1 cellular context compared by ENCODE assay signal in the genomic region with DNA sequence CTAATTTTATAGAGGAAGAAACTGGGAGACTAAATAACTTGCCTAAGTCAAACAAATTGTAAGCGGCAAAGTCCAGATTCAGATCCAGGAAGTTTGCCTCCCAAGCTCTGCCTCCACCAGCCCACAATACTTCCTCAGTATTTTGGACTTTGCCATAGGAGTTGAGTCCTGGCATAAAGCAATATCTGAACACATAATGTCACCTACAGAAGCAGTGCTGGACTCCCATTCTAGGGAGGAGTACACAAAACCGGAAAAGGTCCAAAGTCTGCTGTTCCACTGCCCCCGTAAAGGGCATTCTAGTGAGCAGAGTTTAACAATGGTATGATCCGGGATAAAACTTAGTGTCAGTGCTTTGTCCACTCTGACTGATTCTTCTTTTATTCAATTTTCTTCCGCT.
TF ChIP-seq lines count a peak whose summit lies in the region.

No MANE protein-coding gene starts in this region.

TF ChIP-seq in HepG2, 621 proteins besides CTCF, POLR2A, EP300 and RAD21 (continued from another document and continues in another):
- TF ChIP-seq MAZ (IDR thresholded peaks at IDR 0.05; ENCODE audit: borderline replicate concordance, low read depth, low read length) (no peak), MAZ (CRISPR knock-in tag; IDR thresholded peaks at IDR 0.05; ENCODE audit: low read depth) (no peak), SAP130 (CRISPR knock-in tag; IDR thresholded peaks at IDR 0.05; ENCODE audit: low read depth) (peak; percentile 61), MIXL1 (CRISPR knock-in tag; IDR thresholded peaks at IDR 0.05) (no peak), XRCC5 (optimal IDR thresholded peaks at IDR 0.05; ENCODE audit: low read length) (peak; percentile 25), FOXJ3 (CRISPR knock-in tag; IDR thresholded peaks at IDR 0.05; ENCODE audit: borderline replicate concordance) (peak; percentile 28; the same call in 1 of the 2 replicates), NFKBIZ (CRISPR knock-in tag; IDR thresholded peaks at IDR 0.05) (no peak), BHLHE40 (IDR thresholded peaks at IDR 0.05; ENCODE audit: low read length) (no peak), BRD4 (CRISPR knock-in tag; IDR thresholded peaks at IDR 0.05) (no peak), ZNF468 (CRISPR knock-in tag; IDR thresholded peaks at IDR 0.05) (no peak), ZNF333 (CRISPR knock-in tag; IDR thresholded peaks at IDR 0.05; ENCODE audit: borderline replicate concordance) (no peak), ZBTB38 (CRISPR knock-in tag; IDR thresholded peaks at IDR 0.05) (no peak), HMGA1 (CRISPR knock-in tag; conservative IDR thresholded peaks at IDR 0.05) (no peak), NCOA1 (CRISPR knock-in tag; IDR thresholded peaks at IDR 0.05) (no peak), HNRNPLL (IDR thresholded peaks at IDR 0.05; ENCODE audit: low read depth, low read length, poor library complexity, severe bottlenecking) (no peak), CREM (IDR thresholded peaks at IDR 0.05) (no peak), CREM (CRISPR knock-in tag; IDR thresholded peaks at IDR 0.05) (no peak), REL (CRISPR knock-in tag; conservative IDR thresholded peaks at IDR 0.05) (no peak), NFIB (CRISPR knock-in tag; IDR thresholded peaks at IDR 0.05; ENCODE audit: borderline replicate concordance) (no peak), FOXP1 (IDR thresholded peaks at IDR 0.05) (no peak), FOXP1 (CRISPR knock-in tag; IDR thresholded peaks at IDR 0.05) (0 out of 2 replicates have a peak, but pooled peaks have one; percentile 27), CBX5 (CRISPR knock-in tag; IDR thresholded peaks at IDR 0.05; ENCODE audit: borderline replicate concordance) (no peak), ZNF615 (CRISPR knock-in tag; IDR thresholded peaks at IDR 0.05; ENCODE audit: borderline replicate concordance) (no peak), SNAI1 (CRISPR knock-in tag; IDR thresholded peaks at IDR 0.05; ENCODE audit: borderline replicate concordance) (no peak), MAF1 (CRISPR knock-in tag; IDR thresholded peaks at IDR 0.05; ENCODE audit: borderline replicate concordance) (no peak), HNF4A (CRISPR knock-in tag; IDR thresholded peaks at IDR 0.05) (peak; percentile 94), GTF2F1 (IDR thresholded peaks at IDR 0.05; ENCODE audit: low read length) (no peak), ZNF747 (CRISPR knock-in tag; IDR thresholded peaks at IDR 0.05; ENCODE audit: borderline replicate concordance) (no peak), ARNT (IDR thresholded peaks at IDR 0.05) (no peak), ZBTB7A (CRISPR knock-in tag; IDR thresholded peaks at IDR 0.05) (no peak), ZNF430 (CRISPR knock-in tag; IDR thresholded peaks at IDR 0.05) (no peak), TMF1 (CRISPR knock-in tag; IDR thresholded peaks at IDR 0.05; ENCODE audit: low read depth) (no peak), IRX3 (CRISPR knock-in tag; IDR thresholded peaks at IDR 0.05; ENCODE audit: borderline replicate concordance, low read depth) (no peak), ZNF652 (CRISPR knock-in tag; IDR thresholded peaks at IDR 0.05; ENCODE audit: borderline replicate concordance, low read depth) (no peak), BCL6 (CRISPR knock-in tag; IDR thresholded peaks at IDR 0.05) (0 out of 2 replicates have a peak, but pooled peaks have one; percentile 15), CEBPB (IDR thresholded peaks at IDR 0.05; ENCODE audit: borderline replicate concordance, low read depth, low read length) (no peak)
- TF ChIP-seq, protein P1, sequence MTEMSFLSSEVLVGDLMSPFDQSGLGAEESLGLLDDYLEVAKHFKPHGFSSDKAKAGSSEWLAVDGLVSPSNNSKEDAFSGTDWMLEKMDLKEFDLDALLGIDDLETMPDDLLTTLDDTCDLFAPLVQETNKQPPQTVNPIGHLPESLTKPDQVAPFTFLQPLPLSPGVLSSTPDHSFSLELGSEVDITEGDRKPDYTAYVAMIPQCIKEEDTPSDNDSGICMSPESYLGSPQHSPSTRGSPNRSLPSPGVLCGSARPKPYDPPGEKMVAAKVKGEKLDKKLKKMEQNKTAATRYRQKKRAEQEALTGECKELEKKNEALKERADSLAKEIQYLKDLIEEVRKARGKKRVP (CRISPR knock-in tag; IDR thresholded peaks at IDR 0.05): no peak
- TF ChIP-seq, protein P2, sequence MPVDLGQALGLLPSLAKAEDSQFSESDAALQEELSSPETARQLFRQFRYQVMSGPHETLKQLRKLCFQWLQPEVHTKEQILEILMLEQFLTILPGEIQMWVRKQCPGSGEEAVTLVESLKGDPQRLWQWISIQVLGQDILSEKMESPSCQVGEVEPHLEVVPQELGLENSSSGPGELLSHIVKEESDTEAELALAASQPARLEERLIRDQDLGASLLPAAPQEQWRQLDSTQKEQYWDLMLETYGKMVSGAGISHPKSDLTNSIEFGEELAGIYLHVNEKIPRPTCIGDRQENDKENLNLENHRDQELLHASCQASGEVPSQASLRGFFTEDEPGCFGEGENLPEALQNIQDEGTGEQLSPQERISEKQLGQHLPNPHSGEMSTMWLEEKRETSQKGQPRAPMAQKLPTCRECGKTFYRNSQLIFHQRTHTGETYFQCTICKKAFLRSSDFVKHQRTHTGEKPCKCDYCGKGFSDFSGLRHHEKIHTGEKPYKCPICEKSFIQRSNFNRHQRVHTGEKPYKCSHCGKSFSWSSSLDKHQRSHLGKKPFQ (CRISPR knock-in tag; IDR thresholded peaks at IDR 0.05; ENCODE audit: insufficient replicate concordance): no peak
- TF ChIP-seq, protein P3, sequence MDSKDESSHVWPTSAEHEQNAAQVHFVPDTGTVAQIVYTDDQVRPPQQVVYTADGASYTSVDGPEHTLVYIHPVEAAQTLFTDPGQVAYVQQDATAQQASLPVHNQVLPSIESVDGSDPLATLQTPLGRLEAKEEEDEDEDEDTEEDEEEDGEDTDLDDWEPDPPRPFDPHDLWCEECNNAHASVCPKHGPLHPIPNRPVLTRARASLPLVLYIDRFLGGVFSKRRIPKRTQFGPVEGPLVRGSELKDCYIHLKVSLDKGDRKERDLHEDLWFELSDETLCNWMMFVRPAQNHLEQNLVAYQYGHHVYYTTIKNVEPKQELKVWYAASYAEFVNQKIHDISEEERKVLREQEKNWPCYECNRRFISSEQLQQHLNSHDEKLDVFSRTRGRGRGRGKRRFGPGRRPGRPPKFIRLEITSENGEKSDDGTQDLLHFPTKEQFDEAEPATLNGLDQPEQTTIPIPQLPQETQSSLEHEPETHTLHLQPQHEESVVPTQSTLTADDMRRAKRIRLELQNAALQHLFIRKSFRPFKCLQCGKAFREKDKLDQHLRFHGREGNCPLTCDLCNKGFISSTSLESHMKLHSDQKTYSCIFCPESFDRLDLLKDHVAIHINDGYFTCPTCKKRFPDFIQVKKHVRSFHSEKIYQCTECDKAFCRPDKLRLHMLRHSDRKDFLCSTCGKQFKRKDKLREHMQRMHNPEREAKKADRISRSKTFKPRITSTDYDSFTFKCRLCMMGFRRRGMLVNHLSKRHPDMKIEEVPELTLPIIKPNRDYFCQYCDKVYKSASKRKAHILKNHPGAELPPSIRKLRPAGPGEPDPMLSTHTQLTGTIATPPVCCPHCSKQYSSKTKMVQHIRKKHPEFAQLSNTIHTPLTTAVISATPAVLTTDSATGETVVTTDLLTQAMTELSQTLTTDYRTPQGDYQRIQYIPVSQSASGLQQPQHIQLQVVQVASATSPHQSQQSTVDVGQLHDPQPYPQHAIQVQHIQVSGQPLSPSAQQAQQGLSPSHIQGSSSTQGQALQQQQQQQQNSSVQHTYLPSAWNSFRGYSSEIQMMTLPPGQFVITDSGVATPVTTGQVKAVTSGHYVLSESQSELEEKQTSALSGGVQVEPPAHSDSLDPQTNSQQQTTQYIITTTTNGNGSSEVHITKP (CRISPR knock-in tag; IDR thresholded peaks at IDR 0.05; ENCODE audit: low read depth): peak; percentile 97
- TF ChIP-seq, protein P4, sequence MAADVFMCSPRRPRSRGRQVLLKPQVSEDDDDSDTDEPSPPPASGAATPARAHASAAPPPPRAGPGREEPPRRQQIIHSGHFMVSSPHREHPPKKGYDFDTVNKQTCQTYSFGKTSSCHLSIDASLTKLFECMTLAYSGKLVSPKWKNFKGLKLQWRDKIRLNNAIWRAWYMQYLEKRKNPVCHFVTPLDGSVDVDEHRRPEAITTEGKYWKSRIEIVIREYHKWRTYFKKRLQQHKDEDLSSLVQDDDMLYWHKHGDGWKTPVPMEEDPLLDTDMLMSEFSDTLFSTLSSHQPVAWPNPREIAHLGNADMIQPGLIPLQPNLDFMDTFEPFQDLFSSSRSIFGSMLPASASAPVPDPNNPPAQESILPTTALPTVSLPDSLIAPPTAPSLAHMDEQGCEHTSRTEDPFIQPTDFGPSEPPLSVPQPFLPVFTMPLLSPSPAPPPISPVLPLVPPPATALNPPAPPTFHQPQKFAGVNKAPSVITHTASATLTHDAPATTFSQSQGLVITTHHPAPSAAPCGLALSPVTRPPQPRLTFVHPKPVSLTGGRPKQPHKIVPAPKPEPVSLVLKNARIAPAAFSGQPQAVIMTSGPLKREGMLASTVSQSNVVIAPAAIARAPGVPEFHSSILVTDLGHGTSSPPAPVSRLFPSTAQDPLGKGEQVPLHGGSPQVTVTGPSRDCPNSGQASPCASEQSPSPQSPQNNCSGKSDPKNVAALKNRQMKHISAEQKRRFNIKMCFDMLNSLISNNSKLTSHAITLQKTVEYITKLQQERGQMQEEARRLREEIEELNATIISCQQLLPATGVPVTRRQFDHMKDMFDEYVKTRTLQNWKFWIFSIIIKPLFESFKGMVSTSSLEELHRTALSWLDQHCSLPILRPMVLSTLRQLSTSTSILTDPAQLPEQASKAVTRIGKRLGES (CRISPR knock-in tag; IDR thresholded peaks at IDR 0.05; ENCODE audit: borderline replicate concordance): no peak
- TF ChIP-seq, protein P5, sequence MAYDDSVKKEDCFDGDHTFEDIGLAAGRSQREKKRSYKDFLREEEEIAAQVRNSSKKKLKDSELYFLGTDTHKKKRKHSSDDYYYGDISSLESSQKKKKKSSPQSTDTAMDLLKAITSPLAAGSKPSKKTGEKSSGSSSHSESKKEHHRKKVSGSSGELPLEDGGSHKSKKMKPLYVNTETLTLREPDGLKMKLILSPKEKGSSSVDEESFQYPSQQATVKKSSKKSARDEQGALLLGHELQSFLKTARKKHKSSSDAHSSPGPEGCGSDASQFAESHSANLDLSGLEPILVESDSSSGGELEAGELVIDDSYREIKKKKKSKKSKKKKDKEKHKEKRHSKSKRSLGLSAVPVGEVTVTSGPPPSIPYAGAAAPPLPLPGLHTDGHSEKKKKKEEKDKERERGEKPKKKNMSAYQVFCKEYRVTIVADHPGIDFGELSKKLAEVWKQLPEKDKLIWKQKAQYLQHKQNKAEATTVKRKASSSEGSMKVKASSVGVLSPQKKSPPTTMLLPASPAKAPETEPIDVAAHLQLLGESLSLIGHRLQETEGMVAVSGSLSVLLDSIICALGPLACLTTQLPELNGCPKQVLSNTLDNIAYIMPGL (CRISPR knock-in tag; IDR thresholded peaks at IDR 0.05; ENCODE audit: borderline replicate concordance in 1 of 2, low read depth in 1 of 2): no peak
- TF ChIP-seq, protein P6, sequence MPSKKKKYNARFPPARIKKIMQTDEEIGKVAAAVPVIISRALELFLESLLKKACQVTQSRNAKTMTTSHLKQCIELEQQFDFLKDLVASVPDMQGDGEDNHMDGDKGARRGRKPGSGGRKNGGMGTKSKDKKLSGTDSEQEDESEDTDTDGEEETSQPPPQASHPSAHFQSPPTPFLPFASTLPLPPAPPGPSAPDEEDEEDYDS (CRISPR knock-in tag; IDR thresholded peaks at IDR 0.05): no peak
- TF ChIP-seq, protein P7, sequence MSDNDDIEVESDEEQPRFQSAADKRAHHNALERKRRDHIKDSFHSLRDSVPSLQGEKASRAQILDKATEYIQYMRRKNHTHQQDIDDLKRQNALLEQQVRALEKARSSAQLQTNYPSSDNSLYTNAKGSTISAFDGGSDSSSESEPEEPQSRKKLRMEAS (IDR thresholded peaks at IDR 0.05): no peak
- TF ChIP-seq, protein P8, sequence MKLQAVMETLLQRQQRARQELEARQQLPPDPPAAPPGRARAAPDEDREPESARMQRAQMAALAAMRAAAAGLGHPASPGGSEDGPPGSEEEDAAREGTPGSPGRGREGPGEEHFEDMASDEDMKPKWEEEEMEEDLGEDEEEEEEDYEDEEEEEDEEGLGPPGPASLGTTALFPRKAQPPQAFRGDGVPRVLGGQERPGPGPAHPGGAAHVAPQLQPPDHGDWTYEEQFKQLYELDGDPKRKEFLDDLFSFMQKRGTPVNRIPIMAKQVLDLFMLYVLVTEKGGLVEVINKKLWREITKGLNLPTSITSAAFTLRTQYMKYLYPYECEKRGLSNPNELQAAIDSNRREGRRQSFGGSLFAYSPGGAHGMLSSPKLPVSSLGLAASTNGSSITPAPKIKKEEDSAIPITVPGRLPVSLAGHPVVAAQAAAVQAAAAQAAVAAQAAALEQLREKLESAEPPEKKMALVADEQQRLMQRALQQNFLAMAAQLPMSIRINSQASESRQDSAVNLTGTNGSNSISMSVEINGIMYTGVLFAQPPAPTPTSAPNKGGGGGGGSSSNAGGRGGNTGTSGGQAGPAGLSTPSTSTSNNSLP (IDR thresholded peaks at IDR 0.05; ENCODE audit: low read depth, low read length): no peak
- TF ChIP-seq, protein P9, sequence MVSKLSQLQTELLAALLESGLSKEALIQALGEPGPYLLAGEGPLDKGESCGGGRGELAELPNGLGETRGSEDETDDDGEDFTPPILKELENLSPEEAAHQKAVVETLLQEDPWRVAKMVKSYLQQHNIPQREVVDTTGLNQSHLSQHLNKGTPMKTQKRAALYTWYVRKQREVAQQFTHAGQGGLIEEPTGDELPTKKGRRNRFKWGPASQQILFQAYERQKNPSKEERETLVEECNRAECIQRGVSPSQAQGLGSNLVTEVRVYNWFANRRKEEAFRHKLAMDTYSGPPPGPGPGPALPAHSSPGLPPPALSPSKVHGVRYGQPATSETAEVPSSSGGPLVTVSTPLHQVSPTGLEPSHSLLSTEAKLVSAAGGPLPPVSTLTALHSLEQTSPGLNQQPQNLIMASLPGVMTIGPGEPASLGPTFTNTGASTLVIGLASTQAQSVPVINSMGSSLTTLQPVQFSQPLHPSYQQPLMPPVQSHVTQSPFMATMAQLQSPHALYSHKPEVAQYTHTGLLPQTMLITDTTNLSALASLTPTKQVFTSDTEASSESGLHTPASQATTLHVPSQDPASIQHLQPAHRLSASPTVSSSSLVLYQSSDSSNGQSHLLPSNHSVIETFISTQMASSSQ (IDR thresholded peaks at IDR 0.05; ENCODE audit: low read depth): no peak
- TF ChIP-seq, protein P9 (CRISPR knock-in tag; IDR thresholded peaks at IDR 0.05; ENCODE audit: borderline replicate concordance): no peak
